Comparison of ENCODE assay signal across 26 cellular contexts in genomic region chr15:66078929-66079275, GRCh38.
"Had no signal": no experiment of that assay in that cellular context is flagged by ENCODE, and none has a peak within 500 bp of the region (broad histone marks: within the 10 kb centered on the region; RNA-seq: fewer than 3 reads in every experiment).

No MANE protein-coding gene starts in this region.

- H3K4me2 ChIP-seq: KMS-11, PC-9 had no signal

- H3K36me3 Mint-ChIP-seq: activated naive CD8-positive, alpha-beta T cell treated with anti-CD3 and anti-CD28 coated beads for 36 hours had no signal

- H3K27ac ChIP-seq: cardiac muscle cell, KMS-11, PC-9, RWPE1, WERI-Rb-1 had no signal

- H3K27ac Mint-ChIP-seq: activated CD4-positive, alpha-beta T cell treated with anti-CD3 and anti-CD28 coated beads for 36 hours; activated CD4-positive, alpha-beta T cell treated with anti-CD3 and anti-CD28 coated beads, Interleukin-2, amount 10 ng/mL, durations not matched to agents 7 days and 5 days; activated CD8-positive, alpha-beta T cell treated with anti-CD3 and anti-CD28 coated beads, Interleukin-2, amount 10 ng/mL, durations not matched to agents 7 days and 5 days; activated naive CD8-positive, alpha-beta T cell treated with anti-CD3 and anti-CD28 coated beads for 36 hours; activated T-cell treated with anti-CD3 and anti-CD28 coated beads, Interleukin-2, amount 50 U/mL, for 24 hours had no signal

- H3K4me1 Mint-ChIP-seq: activated CD4-positive, alpha-beta T cell treated with anti-CD3 and anti-CD28 coated beads for 36 hours; activated CD4-positive, alpha-beta T cell treated with anti-CD3 and anti-CD28 coated beads, Interleukin-2, amount 10 ng/mL, durations not matched to agents 7 days and 5 days; activated naive CD8-positive, alpha-beta T cell treated with anti-CD3 and anti-CD28 coated beads for 36 hours had no signal

- ATAC-seq: activated CD4-positive, alpha-beta T cell treated with anti-CD3 and anti-CD28 coated beads for 36 hours; activated CD8-positive, alpha-beta T cell treated with anti-CD3 and anti-CD28 coated beads, Interleukin-2, amount 10 ng/mL, durations not matched to agents 7 days and 5 days had no signal

- H3K4me3 ChIP-seq: cardiac muscle cell, PC-9 had no signal

- H2AFZ ChIP-seq: PC-9 had no signal

- H3K27me3 ChIP-seq: cardiac muscle cell had no signal

- H3K9me3 Mint-ChIP-seq: activated CD4-positive, alpha-beta T cell treated with anti-CD3 and anti-CD28 coated beads, Interleukin-2, amount 10 ng/mL, durations not matched to agents 7 days and 5 days; activated naive CD8-positive, alpha-beta T cell treated with anti-CD3 and anti-CD28 coated beads for 36 hours; activated T-cell treated with anti-CD3 and anti-CD28 coated beads, Interleukin-2, amount 50 U/mL, for 24 hours had no signal

- H3K36me3 ChIP-seq: cardiac muscle cell, WERI-Rb-1 had no signal

- DNase-seq: activated CD4-positive, alpha-beta T cell treated with anti-CD3 and anti-CD28 coated beads for 36 hours; activated CD4-positive, alpha-beta T cell treated with anti-CD3 and anti-CD28 coated beads, Interleukin-2, amount 10 ng/mL, durations not matched to agents 7 days and 5 days; activated CD4-positive, alpha-beta T cell treated with anti-CD3 and anti-CD28 coated beads, Interleukin-2, amount 50 U/mL, for 48 hours; activated CD4-positive, CD25-positive, alpha-beta regulatory T cell; activated CD8-positive, alpha-beta T cell treated with anti-CD3 and anti-CD28 coated beads, Interleukin-2, amount 10 ng/mL, durations not matched to agents 7 days and 5 days; activated naive CD4-positive, alpha-beta T cell; activated naive CD4-positive, alpha-beta T cell treated with anti-CD3 and anti-CD28 coated beads, Interleukin-2, amount 50 U/mL, for 16 hours; activated naive CD8-positive, alpha-beta T cell treated with anti-CD3 and anti-CD28 coated beads for 36 hours; activated T-cell treated with anti-CD3 and anti-CD28 coated beads, Interleukin-2, amount 50 U/mL, for 24 hours; amniotic stem cell; aorta; MM.1S; MV-4-11; NCI-H1092; NCI-H1436 treated with DMSO at 0.1 percent for 48 hours; NCI-H2029; NCI-H345; NK-92 treated with Interleukin-12 subunit alpha and Interleukin-12 subunit beta, amount 100 ng/mL, for 24 hours; PC-9; Right ventricle myocardium superior; T1000; WERI-Rb-1 had no signal

- FAIRE-seq: RCC 7860 had no signal

- H3K9ac ChIP-seq: KMS-11 had no signal

- H3K4me3 Mint-ChIP-seq: activated CD4-positive, alpha-beta T cell treated with anti-CD3 and anti-CD28 coated beads for 36 hours; activated CD4-positive, alpha-beta T cell treated with anti-CD3 and anti-CD28 coated beads, Interleukin-2, amount 10 ng/mL, durations not matched to agents 7 days and 5 days; activated CD8-positive, alpha-beta T cell treated with anti-CD3 and anti-CD28 coated beads, Interleukin-2, amount 10 ng/mL, durations not matched to agents 7 days and 5 days; activated naive CD8-positive, alpha-beta T cell treated with anti-CD3 and anti-CD28 coated beads for 36 hours; activated T-cell treated with anti-CD3 and anti-CD28 coated beads, Interleukin-2, amount 50 U/mL, for 24 hours had no signal
